8 cellular contexts compared by ENCODE assay signal in the genomic region with DNA sequence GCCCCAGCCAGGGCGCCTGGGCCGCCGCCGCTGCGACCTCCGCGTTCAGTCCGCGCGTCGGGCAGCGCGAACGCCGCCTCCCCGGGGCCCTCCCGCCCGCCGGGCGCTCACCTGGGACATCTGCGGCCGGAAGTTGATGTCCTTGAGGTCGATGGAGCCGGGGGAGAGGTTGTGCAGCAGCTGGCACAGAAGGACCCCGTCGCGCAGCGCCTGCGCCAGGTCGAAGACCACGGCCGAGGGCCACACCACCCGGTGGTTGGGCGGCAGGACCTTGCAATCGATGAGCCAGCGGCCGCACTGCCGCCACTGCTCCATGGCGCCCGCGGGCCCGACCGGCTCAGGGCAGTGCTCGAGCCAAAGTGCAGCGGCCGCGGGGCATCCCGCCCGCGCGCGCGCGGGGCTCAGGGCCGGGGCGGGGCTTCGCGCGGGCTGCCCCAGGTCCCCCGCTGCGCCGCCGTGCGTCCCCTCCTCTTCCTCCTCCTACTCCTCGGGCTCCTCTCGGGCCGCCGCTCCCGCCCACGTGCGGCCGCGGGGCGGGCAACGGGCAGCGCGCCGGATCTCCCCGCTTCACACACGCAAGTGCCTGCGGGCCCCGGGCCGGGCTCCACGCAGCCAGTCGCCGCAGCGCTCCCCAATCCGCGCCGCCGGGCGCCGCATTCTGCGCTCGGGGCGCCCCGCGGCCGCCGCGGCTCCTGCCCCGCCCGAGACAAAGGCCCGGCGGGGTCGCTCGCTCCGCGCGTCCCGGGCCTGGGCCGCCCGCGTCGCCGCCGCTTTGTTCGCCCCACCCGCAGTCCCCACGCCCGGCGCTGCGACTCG. TPM values are rescaled to one million over a fixed set of nuclear protein-coding genes. Genes with fewer than 3 reads are reported as not detected.
A peak's percentile ranks its signal among the peaks of the same experiment; 100 is the strongest.
DNase-seq lines count a peak whose midpoint lies in the region; ATAC-seq and TF ChIP-seq lines count a peak whose summit lies in the region.

A gene with protein sequence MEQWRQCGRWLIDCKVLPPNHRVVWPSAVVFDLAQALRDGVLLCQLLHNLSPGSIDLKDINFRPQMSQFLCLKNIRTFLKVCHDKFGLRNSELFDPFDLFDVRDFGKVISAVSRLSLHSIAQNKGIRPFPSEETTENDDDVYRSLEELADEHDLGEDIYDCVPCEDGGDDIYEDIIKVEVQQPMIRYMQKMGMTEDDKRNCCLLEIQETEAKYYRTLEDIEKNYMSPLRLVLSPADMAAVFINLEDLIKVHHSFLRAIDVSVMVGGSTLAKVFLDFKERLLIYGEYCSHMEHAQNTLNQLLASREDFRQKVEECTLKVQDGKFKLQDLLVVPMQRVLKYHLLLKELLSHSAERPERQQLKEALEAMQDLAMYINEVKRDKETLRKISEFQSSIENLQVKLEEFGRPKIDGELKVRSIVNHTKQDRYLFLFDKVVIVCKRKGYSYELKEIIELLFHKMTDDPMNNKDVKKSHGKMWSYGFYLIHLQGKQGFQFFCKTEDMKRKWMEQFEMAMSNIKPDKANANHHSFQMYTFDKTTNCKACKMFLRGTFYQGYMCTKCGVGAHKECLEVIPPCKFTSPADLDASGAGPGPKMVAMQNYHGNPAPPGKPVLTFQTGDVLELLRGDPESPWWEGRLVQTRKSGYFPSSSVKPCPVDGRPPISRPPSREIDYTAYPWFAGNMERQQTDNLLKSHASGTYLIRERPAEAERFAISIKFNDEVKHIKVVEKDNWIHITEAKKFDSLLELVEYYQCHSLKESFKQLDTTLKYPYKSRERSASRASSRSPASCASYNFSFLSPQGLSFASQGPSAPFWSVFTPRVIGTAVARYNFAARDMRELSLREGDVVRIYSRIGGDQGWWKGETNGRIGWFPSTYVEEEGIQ (minus strand): TSS at position 361 of the 816 bp plus-strand sequence. CDS start 46 bp downstream, at position 315.

- H3K36me3 Mint-ChIP-seq in CD8-positive, alpha-beta T cell: no peaks in the 10 kb centered on the region
- no peaks in the 10 kb centered on the region for H3K36me3 Mint-ChIP-seq in glutamatergic neuron (ENCODE audit: unreplicated experiment)

- H3K27ac Mint-ChIP-seq in CD8-positive, alpha-beta T cell: no peak within 1 kb of the TSS
- no peak within 1 kb of the TSS for H3K27ac Mint-ChIP-seq in glutamatergic neuron (ENCODE audit: unreplicated experiment)

- peak; percentile 54 to 59 for TF ChIP-seq POLR2A in Peyer's patch (IDR thresholded peaks at IDR 0.05)

- H3K4me2 ChIP-seq in parathyroid adenoma (ENCODE audit: low read length): peak within 1 kb of the TSS; percentile 99

- H3K4me3 ChIP-seq in CD8-positive, alpha-beta T cell (ENCODE audit: low read depth, low read length): peak within 1 kb of the TSS; percentile 76
- H3K4me3 ChIP-seq in Peyer's patch (peak within 1 kb of the TSS; percentile 59 to 94 (median 90)), parathyroid adenoma (ENCODE audit: low read depth, low read length) (peak within 1 kb of the TSS; percentile 88)

- CTCF ChIA-PET in CD8-positive, alpha-beta T cell (lab: Charles Lee): interaction anchor here (0.9 to 5.4 kb wide), 3 partner anchors 9 to 315 kb away, joined by 3 to 161 read pairs (median 3); no protein-coding TSS in a partner anchor

- no peak within 1 kb of the TSS for H3K27ac ChIP-seq in CD8-positive, alpha-beta T cell (ENCODE audit: low read depth, low read length)
- H3K27ac ChIP-seq in Peyer's patch (peak within 1 kb of the TSS; percentile 88 to 95 (median 92)), parathyroid adenoma (peak within 1 kb of the TSS; percentile 75)

- H3K79me2 ChIP-seq in parathyroid adenoma: peaks cover 2% of the 10 kb centered on the region

- H3K4me1 ChIP-seq in CD8-positive, alpha-beta T cell (ENCODE audit: insufficient read depth, low read length): peaks cover 15% of the 10 kb centered on the region
- H3K4me1 ChIP-seq in Peyer's patch (peaks cover 0 to 32% (median 18%) of the 10 kb centered on the region in 4 donors), parathyroid adenoma (peaks cover 4% of the 10 kb centered on the region)

- ATAC-seq in CD8-positive, alpha-beta T cell: peak; percentile 39
- peak; percentile 55 for ATAC-seq in GM19395 (IDR thresholded peaks at IDR 0.05; ENCODE audit: unreplicated experiment)
- peak; percentile 49 for ATAC-seq in HG03460 (IDR thresholded peaks at IDR 0.05; ENCODE audit: unreplicated experiment)

- POLR2A ChIA-PET in CD8-positive, alpha-beta T cell (lab: Charles Lee): no interaction called here

- H3K27me3 ChIP-seq in CD8-positive, alpha-beta T cell (ENCODE audit: insufficient read depth, low read length): no peaks in the 10 kb centered on the region
- H3K27me3 ChIP-seq in Peyer's patch: no peaks in the 10 kb centered on the region
- no peaks in the 10 kb centered on the region for H3K27me3 ChIP-seq in parathyroid adenoma (ENCODE audit: control insufficient read depth, insufficient read depth, low read length)

- peak within 1 kb of the TSS; percentile 85 for H2AFZ ChIP-seq in parathyroid adenoma

- peak within 1 kb of the TSS; percentile 82 for H3K4me3 Mint-ChIP-seq in CD8-positive, alpha-beta T cell
- peak within 1 kb of the TSS; percentile 91 for H3K4me3 Mint-ChIP-seq in glutamatergic neuron (ENCODE audit: unreplicated experiment)

- H3K9me3 Mint-ChIP-seq in CD8-positive, alpha-beta T cell: no peaks in the 10 kb centered on the region
- H3K9me3 Mint-ChIP-seq in glutamatergic neuron (ENCODE audit: unreplicated experiment): peaks cover 12% of the 10 kb centered on the region

- intact Hi-C loops in CD8-positive, alpha-beta T cell (cut with DNase I, micrococcal nuclease): loop anchor here (1.0 to 10.0 kb wide), 5 partner anchors 33 to 587 kb away; a partner anchor contains a TSS

- TF ChIP-seq CTCF in CD8-positive, alpha-beta T cell (IDR thresholded peaks at IDR 0.05): no peak
- TF ChIP-seq CTCF in Peyer's patch (IDR thresholded peaks at IDR 0.05) (peak in 1 of 6 experiments; percentile 1), glutamatergic neuron (IDR thresholded peaks at IDR 0.05; ENCODE audit: partially characterized antibody, unreplicated experiment) (no peak), parathyroid adenoma (IDR thresholded peaks at IDR 0.05) (no peak)

- peaks cover 6% of the 10 kb centered on the region for H3K27me3 Mint-ChIP-seq in CD8-positive, alpha-beta T cell (ENCODE audit: low read depth)
- peaks cover 2% of the 10 kb centered on the region for H3K27me3 Mint-ChIP-seq in glutamatergic neuron (ENCODE audit: unreplicated experiment)

- peak in 6 of 7 experiments; percentile 16 to 59 (median 30) for DNase-seq in CD8-positive, alpha-beta T cell
- peak; percentile 71 to 85 (median 82) for DNase-seq in Peyer's patch
- DNase-seq in activated naive CD4-positive, alpha-beta T cell treated with anti-CD3 and anti-CD28 coated beads, Interleukin-2, amount 50 U/mL, for 16 hours: peak; percentile 42
- peak; percentile 73 for DNase-seq in glutamatergic neuron
- DNase-seq in NCI-H526 treated with DMSO at 0.1 percent for 48 hours (lab: John Stamatoyannopoulos, UW): no peak

- H3K9ac ChIP-seq in parathyroid adenoma: no peak within 1 kb of the TSS

- H3K4me1 Mint-ChIP-seq in CD8-positive, alpha-beta T cell (ENCODE audit: low read depth): peaks cover 5% of the 10 kb centered on the region
- H3K4me1 Mint-ChIP-seq in glutamatergic neuron (ENCODE audit: low read depth, unreplicated experiment): peaks cover 22% of the 10 kb centered on the region

- no peaks in the 10 kb centered on the region for H3K36me3 ChIP-seq in CD8-positive, alpha-beta T cell (ENCODE audit: insufficient read depth, low read length)
- no peaks in the 10 kb centered on the region for H3K36me3 ChIP-seq in Peyer's patch
- H3K36me3 ChIP-seq in parathyroid adenoma (ENCODE audit: control insufficient read depth, insufficient read depth, low read length): no peaks in the 10 kb centered on the region

- H3K9me3 ChIP-seq in CD8-positive, alpha-beta T cell (ENCODE audit: low read length): no peaks in the 10 kb centered on the region
- H3K9me3 ChIP-seq in Peyer's patch: no peaks in the 10 kb centered on the region
- H3K9me3 ChIP-seq in parathyroid adenoma (ENCODE audit: control insufficient read depth, low read length): no peaks in the 10 kb centered on the region

RNA-seq across cellular contexts. Expression of the gene that starts here (rescaled TPM):
- total RNA-seq in CD8-positive, alpha-beta T cell: 1 to 10 TPM; 2.0 to 4.3 TPM
- total RNA-seq in Peyer's patch (10 to 100 TPM; 47.9 to 61.8 (median 58.9) TPM), glutamatergic neuron (ENCODE audit: unreplicated experiment) (270 TPM)

Comparison
In these comparisons a context has a peak if more than half of its experiments do, and no peak if none do; other contexts are left out.
1. RNA of the gene that starts here (total RNA-seq): 270 TPM in glutamatergic neuron (single experiment) and 47.9 to 61.8 TPM in Peyer's patch; 2.0 to 4.3 TPM in CD8-positive, alpha-beta T cell; every median in the first group is over 4 times any median in the second.
2. Peak in every context shown above with its lines, with median percentiles within 50 percentile points of each other: ATAC-seq and H3K4me3 ChIP-seq.